Comparison of ENCODE assay signal across 7 cellular contexts in the genomic region with DNA sequence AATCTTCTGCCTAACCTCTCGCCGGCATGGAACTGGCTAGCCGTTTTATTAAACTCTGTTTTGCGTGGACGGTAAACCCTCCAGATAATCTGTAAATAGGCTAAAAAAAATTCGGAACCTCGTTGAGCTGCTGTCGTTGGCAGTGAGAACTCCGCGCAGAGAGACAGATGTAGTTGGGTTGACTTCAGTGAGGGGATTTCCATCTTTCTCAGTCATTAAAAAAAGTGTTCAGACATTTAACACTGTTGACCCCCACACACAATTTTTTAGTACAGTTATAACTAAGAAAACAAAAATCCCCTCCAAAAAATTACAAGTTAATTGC. TPM values are rescaled to one million over a fixed set of nuclear protein-coding genes. Genes with fewer than 3 reads are reported as not detected.
DNase-seq lines count a peak whose midpoint lies in the region; ATAC-seq and TF ChIP-seq lines count a peak whose summit lies in the region.

No MANE protein-coding gene starts in this region.

- H3K36me3 ChIP-seq in gastrocnemius medialis, result peaks cover 0 to 42% of the 10 kb centered on the region in 2 donors

- H3K27ac Mint-ChIP-seq in T-cell, result peak overlapping the region; percentile 84 to 87

- CTCF ChIA-PET in T-cell (lab: Charles Lee), result interaction anchor here in 1 of 2 donors (1.0 kb wide), 1 partner anchor 14 kb away, joined by 3 read pairs; no protein-coding TSS in a partner anchor

- peaks cover 49 to 51% of the 10 kb centered on the region in 2 donors for H3K4me1 ChIP-seq in gastrocnemius medialis

- intact Hi-C loops in gastrocnemius medialis (cut with DNase I; ENCODE audit: low total_unique reads), result loop anchor here (10.0 kb wide), 1 partner anchor 913 kb away; a partner anchor contains a TSS

- POLR2A ChIA-PET in T-cell (lab: Charles Lee), result interaction anchor here in 1 of 2 donors (0.7 kb wide), 1 partner anchor 13 kb away, joined by 4 read pairs; no protein-coding TSS in a partner anchor

- TF ChIP-seq CTCF in fibroblast of the aortic adventitia (IDR thresholded peaks at IDR 0.05; ENCODE audit: insufficient read depth, low read length) (no peak), gastrocnemius medialis (IDR thresholded peaks at IDR 0.05 in 4 of 5, conservative IDR thresholded peaks at IDR 0.05 in 1 of 5) (no peak)

- H3K4me3 Mint-ChIP-seq in T-cell, result peak overlapping the region; percentile 93 to 99 (median 98)

- ATAC-seq in GM18511 (IDR thresholded peaks at IDR 0.05; ENCODE audit: unreplicated experiment) (peak; percentile 12), HG02840 (IDR thresholded peaks at IDR 0.05; ENCODE audit: low FRiP score, unreplicated experiment) (peak; percentile 2), T-cell (replicated peaks in 1 of 4) (peak in 3 of 4 experiments; percentile 4 to 32 (median 5)), gastrocnemius medialis (peak; percentile 19 to 23)

- H3K27me3 ChIP-seq in gastrocnemius medialis, result no peaks in the 10 kb centered on the region

- DNase-seq in T-cell (peak in 20 of 34 experiments; percentile 19 to 51 (median 42)), fibroblast of the aortic adventitia (ENCODE audit: low read depth) (no peak), gastrocnemius medialis (no peak), NCI-H1417 treated with DMSO at 0.1 percent for 48 hours (lab: John Stamatoyannopoulos, UW) (no peak), activated gamma-delta T cell treated with Interleukin-2 at 50 U/mL for 16 hours (no peak)

- no peaks in the 10 kb centered on the region for H3K9me3 ChIP-seq in gastrocnemius medialis

- no peaks in the 10 kb centered on the region for H3K9me3 Mint-ChIP-seq in T-cell

- in situ Hi-C loops in gastrocnemius medialis (cut with MboI; ENCODE audit: low sequenced_read_pairs in 4 of 4), result no loop called here

- H3K4me3 ChIP-seq in fibroblast of the aortic adventitia (ENCODE audit: low read depth, low read length) (peak overlapping the region; percentile 82), gastrocnemius medialis (peak overlapping the region; percentile 73 to 93 (median 84))

- peaks cover 29% of the 10 kb centered on the region for H3K36me3 Mint-ChIP-seq in T-cell

- peaks cover 61 to 71% (median 66%) of the 10 kb centered on the region in 3 donors for H3K4me1 Mint-ChIP-seq in T-cell

- TF ChIP-seq POLR2A in gastrocnemius medialis (IDR thresholded peaks at IDR 0.05), result no peak

- H3K27me3 Mint-ChIP-seq in T-cell, result no peaks in the 10 kb centered on the region

- peak overlapping the region; percentile 91 to 98 (median 96) for H3K27ac ChIP-seq in gastrocnemius medialis

RNA-seq across cellular contexts. Expression of a gene that starts 0.5 kb away (rescaled TPM):
- total RNA-seq in T-cell (100 to 1,000 TPM; 103 to 125 (median 116) TPM), fibroblast of the aortic adventitia (ENCODE audit: low replicate concordance) (165 and 243 TPM in 2 replicates), gastrocnemius medialis (100 to 1,000 TPM; 291 to 370 (median 332) TPM)

RNA-seq across cellular contexts. Expression of a gene that starts 21.3 kb away (rescaled TPM):
- total RNA-seq in T-cell (1 to 10 TPM in 1 of 5 donors, under 1 TPM in 4; 0.59 to 4.3 (median 0.88) TPM), fibroblast of the aortic adventitia (ENCODE audit: low replicate concordance) (under 0.01 and 0.90 TPM in 2 replicates), gastrocnemius medialis (under 1 TPM in 2 of 4 donors, not detected in 2; 0.05 to 0.20 TPM)

Comparison
In these comparisons a context has a peak if more than half of its experiments do, and no peak if none do; other contexts are left out.
1. DNase-seq: peak in T-cell (20 of 34); none in fibroblast of the aortic adventitia (single experiment), gastrocnemius medialis (0 of 2), NCI-H1417 treated with DMSO at 0.1 percent for 48 hours (single experiment) and activated gamma-delta T cell treated with Interleukin-2 at 50 U/mL for 16 hours (single experiment).
2. Peak in every context shown above with its lines, with median percentiles within 50 percentile points of each other: ATAC-seq.